ENCODE assay signal across 2 cellular contexts in the genomic region with DNA sequence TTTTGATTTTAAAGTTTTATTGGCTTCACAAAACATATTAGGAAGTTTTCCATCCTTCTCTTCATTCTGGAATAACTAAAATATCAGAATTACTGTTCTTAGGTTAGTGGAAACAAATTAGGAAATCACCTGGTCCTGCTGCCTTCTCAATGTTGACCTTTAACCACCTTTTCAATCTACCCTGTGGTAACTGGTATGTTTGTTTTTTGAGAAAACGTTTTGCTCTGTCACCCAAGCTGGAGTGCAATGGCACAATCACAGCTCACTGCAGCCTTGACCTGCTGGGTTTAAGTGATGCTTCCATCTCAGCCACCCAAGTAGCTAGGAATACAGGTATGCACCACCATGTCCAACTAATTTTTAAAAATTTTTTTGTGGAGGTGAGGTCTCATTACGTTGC.
TF ChIP-seq lines count a peak whose summit lies in the region.

No MANE protein-coding gene starts in this region.

TF ChIP-seq in H1, 55 proteins besides CTCF, POLR2A, EP300 and RAD21 (continued from another document):
- TF ChIP-seq SAP30 (IDR thresholded peaks at IDR 0.05; ENCODE audit: insufficient read depth, insufficient replicate concordance, low read length), result no peak
- TF ChIP-seq SIRT6 (IDR thresholded peaks at IDR 0.05; ENCODE audit: low read length), result no peak
- TF ChIP-seq POU5F1 (IDR thresholded peaks at IDR 0.05; ENCODE audit: low read depth, low read length), result no peak
- TF ChIP-seq MAFK (IDR thresholded peaks at IDR 0.05; ENCODE audit: low read depth, low read length), result no peak
- TF ChIP-seq BCL11A (IDR thresholded peaks at IDR 0.05; ENCODE audit: low read depth in 2 of 2, low read length in 2 of 2), result no peak
- no peak for TF ChIP-seq JUN (IDR thresholded peaks at IDR 0.05; ENCODE audit: low read depth, low read length)
- no peak for TF ChIP-seq CBX5 (IDR thresholded peaks at IDR 0.05; ENCODE audit: low read depth, low read length)
- no peak for TF ChIP-seq NANOG (IDR thresholded peaks at IDR 0.05; ENCODE audit: insufficient read depth, low read depth, low read length, poor library complexity, severe bottlenecking)
TF ChIP-seq in H1: peak in this region for 0.

TF ChIP-seq in liver, 16 proteins besides CTCF, POLR2A, EP300 and RAD21 (continued from another document):
- TF ChIP-seq, protein P1, sequence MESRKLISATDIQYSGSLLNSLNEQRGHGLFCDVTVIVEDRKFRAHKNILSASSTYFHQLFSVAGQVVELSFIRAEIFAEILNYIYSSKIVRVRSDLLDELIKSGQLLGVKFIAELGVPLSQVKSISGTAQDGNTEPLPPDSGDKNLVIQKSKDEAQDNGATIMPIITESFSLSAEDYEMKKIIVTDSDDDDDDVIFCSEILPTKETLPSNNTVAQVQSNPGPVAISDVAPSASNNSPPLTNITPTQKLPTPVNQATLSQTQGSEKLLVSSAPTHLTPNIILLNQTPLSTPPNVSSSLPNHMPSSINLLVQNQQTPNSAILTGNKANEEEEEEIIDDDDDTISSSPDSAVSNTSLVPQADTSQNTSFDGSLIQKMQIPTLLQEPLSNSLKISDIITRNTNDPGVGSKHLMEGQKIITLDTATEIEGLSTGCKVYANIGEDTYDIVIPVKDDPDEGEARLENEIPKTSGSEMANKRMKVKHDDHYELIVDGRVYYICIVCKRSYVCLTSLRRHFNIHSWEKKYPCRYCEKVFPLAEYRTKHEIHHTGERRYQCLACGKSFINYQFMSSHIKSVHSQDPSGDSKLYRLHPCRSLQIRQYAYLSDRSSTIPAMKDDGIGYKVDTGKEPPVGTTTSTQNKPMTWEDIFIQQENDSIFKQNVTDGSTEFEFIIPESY (IDR thresholded peaks at IDR 0.05), result peak; percentile 68
- TF ChIP-seq GABPA (IDR thresholded peaks at IDR 0.05 in 1 of 2, conservative IDR thresholded peaks at IDR 0.05 in 1 of 2) (no peak), SP1 (IDR thresholded peaks at IDR 0.05) (peak; percentile 82), HNF4G (IDR thresholded peaks at IDR 0.05) (no peak), JUND (IDR thresholded peaks at IDR 0.05) (peak; percentile 50 to 61), NR2F2 (IDR thresholded peaks at IDR 0.05) (peak; percentile 65), EGR1 (IDR thresholded peaks at IDR 0.05; ENCODE audit: low read depth in 2 of 2) (peak in 1 of 2 donors; percentile 31), YY1 (IDR thresholded peaks at IDR 0.05) (peak; percentile 40), FOXA2 (IDR thresholded peaks at IDR 0.05) (peak; percentile 78)
- TF ChIP-seq, protein P2, sequence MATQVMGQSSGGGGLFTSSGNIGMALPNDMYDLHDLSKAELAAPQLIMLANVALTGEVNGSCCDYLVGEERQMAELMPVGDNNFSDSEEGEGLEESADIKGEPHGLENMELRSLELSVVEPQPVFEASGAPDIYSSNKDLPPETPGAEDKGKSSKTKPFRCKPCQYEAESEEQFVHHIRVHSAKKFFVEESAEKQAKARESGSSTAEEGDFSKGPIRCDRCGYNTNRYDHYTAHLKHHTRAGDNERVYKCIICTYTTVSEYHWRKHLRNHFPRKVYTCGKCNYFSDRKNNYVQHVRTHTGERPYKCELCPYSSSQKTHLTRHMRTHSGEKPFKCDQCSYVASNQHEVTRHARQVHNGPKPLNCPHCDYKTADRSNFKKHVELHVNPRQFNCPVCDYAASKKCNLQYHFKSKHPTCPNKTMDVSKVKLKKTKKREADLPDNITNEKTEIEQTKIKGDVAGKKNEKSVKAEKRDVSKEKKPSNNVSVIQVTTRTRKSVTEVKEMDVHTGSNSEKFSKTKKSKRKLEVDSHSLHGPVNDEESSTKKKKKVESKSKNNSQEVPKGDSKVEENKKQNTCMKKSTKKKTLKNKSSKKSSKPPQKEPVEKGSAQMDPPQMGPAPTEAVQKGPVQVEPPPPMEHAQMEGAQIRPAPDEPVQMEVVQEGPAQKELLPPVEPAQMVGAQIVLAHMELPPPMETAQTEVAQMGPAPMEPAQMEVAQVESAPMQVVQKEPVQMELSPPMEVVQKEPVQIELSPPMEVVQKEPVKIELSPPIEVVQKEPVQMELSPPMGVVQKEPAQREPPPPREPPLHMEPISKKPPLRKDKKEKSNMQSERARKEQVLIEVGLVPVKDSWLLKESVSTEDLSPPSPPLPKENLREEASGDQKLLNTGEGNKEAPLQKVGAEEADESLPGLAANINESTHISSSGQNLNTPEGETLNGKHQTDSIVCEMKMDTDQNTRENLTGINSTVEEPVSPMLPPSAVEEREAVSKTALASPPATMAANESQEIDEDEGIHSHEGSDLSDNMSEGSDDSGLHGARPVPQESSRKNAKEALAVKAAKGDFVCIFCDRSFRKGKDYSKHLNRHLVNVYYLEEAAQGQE (IDR thresholded peaks at IDR 0.05), result peak; percentile 41
